In genomic region chr2:10305715-10306114, GRCh38 we compare ENCODE assay signal across 8 cellular contexts. TPM values are rescaled to one million over a fixed set of nuclear protein-coding genes. Genes with fewer than 3 reads are reported as not detected.
A peak's percentile ranks its signal among the peaks of the same experiment; 100 is the strongest.
DNase-seq lines count a peak whose midpoint lies in the region; ATAC-seq lines count a peak whose summit lies in the region.

No MANE protein-coding gene starts in this region.

- DNase-seq in MG63 = peak; percentile 69
- DNase-seq in activated effector memory CD4-positive, alpha-beta T cell treated with Interleukin-2 at 50 U/mL for 16 hours = peak; percentile 21
- peak; percentile 28 to 29 for DNase-seq in lung microvascular endothelial cell (ENCODE audit: low read depth in 2 of 2)
- no peak for DNase-seq in DMS79 treated with DMSO at 0.1 percent for 48 hours (lab: John Stamatoyannopoulos, UW)

- ATAC-seq in HG02610 (IDR thresholded peaks at IDR 0.05; ENCODE audit: unreplicated experiment) (no peak), GM19463 (IDR thresholded peaks at IDR 0.05; ENCODE audit: unreplicated experiment) (no peak), HG02840 (IDR thresholded peaks at IDR 0.05; ENCODE audit: low FRiP score, unreplicated experiment) (no peak)

- peaks cover 79% of the 10 kb centered on the region for H3K79me2 ChIP-seq in ACC112 (ENCODE audit: control insufficient read depth, insufficient read depth, low read length, unreplicated experiment)

- no peaks in the 10 kb centered on the region for H3K9me3 ChIP-seq in MG63

- peaks cover 30% of the 10 kb centered on the region for H3K4me1 ChIP-seq in ACC112 (ENCODE audit: control insufficient read depth, insufficient read depth, low read length, unreplicated experiment)

- H3K27ac ChIP-seq in ACC112 (ENCODE audit: low read depth, low read length) = no peak overlapping the region

- H3K36me3 ChIP-seq in ACC112 (ENCODE audit: insufficient read depth, low read length) (no peaks in the 10 kb centered on the region), MG63 (peaks cover 23% of the 10 kb centered on the region)

- no peak overlapping the region for H2AFZ ChIP-seq in ACC112 (ENCODE audit: low read length, unreplicated experiment)

- H3K27me3 ChIP-seq in ACC112 (ENCODE audit: insufficient read depth, low read length) = no peaks in the 10 kb centered on the region
- H3K27me3 ChIP-seq in MG63 = no peaks in the 10 kb centered on the region

- H3K4me3 ChIP-seq in ACC112 (ENCODE audit: low read depth, low read length) = peak overlapping the region; percentile 98
- peak overlapping the region; percentile 87 for H3K4me3 ChIP-seq in MG63

RNA-seq across cellular contexts. Expression of gene HPCAL1, which starts 3.0 kb away (rescaled TPM):
- total RNA-seq in MG63 (2014; rRNA removed; shearing (Covaris generic); ENCODE audit: low replicate concordance) = 101 and 159 TPM in 2 replicates
- total RNA-seq in lung microvascular endothelial cell = 33.7 and 33.8 TPM in 2 replicates
